17 cellular contexts compared by ENCODE assay signal in the genomic region with DNA sequence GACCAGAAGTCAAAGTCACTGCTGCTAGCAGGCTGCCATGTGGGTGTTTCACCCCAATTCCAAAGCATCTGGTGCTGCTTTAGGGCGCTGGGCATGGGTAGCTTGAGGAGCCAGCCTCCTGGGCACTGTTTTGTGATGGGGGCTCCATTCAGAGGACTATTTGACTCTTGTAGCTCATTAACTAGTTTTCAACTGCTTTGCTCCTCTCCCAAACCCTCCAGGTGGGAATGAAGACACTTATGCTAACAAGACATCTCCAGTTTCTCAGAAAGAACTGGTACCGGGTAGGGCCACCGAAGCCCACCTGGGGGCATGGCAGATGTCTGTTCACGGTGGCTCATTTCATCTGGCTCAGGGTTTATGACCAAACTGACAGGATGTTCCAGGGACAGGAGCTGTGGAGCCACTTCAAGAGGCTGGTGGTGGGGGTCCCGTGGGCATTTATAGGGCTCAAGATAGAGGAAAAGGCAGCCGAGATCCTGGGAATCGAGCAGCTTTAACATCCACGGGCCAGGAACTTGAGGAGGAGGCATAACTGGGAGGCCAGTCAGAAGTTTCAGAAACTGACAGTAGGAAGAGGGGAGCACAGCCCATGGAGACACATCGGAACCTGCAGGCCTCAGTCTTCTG. TPM values are rescaled to one million over a fixed set of nuclear protein-coding genes. Genes with fewer than 3 reads are reported as not detected.
DNase-seq lines count a peak whose midpoint lies in the region; ATAC-seq, FAIRE-seq and TF ChIP-seq lines count a peak whose summit lies in the region.
"Had no signal": no experiment of that assay in that cellular context is flagged by ENCODE, and none has a peak within 500 bp of the region (broad histone marks: within the 10 kb centered on the region; RNA-seq: fewer than 3 reads in every experiment).

No MANE protein-coding gene starts in this region.

- intact Hi-C loops in cardiac septum (cut with DNase I) = no loop called here
- intact Hi-C loops in pancreas (cut with DNase I) = loop anchor here in 1 of 3 donors (5.0 kb wide), 1 partner anchor 34 kb away; no protein-coding TSS in a partner anchor
- intact Hi-C loops in aorta (cut with DNase I) = no loop called here

- TF ChIP-seq POLR2A in gastroesophageal sphincter (IDR thresholded peaks at IDR 0.05) = no peak

- H3K36me3 ChIP-seq in cardiac muscle cell (peaks cover 47% of the 10 kb centered on the region), gastroesophageal sphincter (peaks cover 5 to 86% of the 10 kb centered on the region in 2 donors), pancreas (peaks cover 0 to 59% (median 22%) of the 10 kb centered on the region in 3 donors), aorta (ENCODE audit: control insufficient read depth in 1 of 2, insufficient read depth in 2 of 2, low read length in 1 of 2) (peaks cover 6 to 23% of the 10 kb centered on the region in 2 donors)

- TF ChIP-seq CTCF in cardiac muscle cell (IDR thresholded peaks at IDR 0.05; ENCODE audit: low read depth, low read length) (no peak), gastroesophageal sphincter (IDR thresholded peaks at IDR 0.05) (no peak), pancreas (IDR thresholded peaks at IDR 0.05) (no peak)

- H3K4me3 ChIP-seq in cardiac muscle cell (no peak overlapping the region), gastroesophageal sphincter (no peak overlapping the region), pancreas (no peak overlapping the region), aorta (ENCODE audit: low read length in 2 of 2) (no peak overlapping the region)

- H3K9me3 ChIP-seq in cardiac muscle cell (ENCODE audit: low read depth) (no peaks in the 10 kb centered on the region), gastroesophageal sphincter (no peaks in the 10 kb centered on the region), pancreas (no peaks in the 10 kb centered on the region), aorta (ENCODE audit: control insufficient read depth, low read length) (no peaks in the 10 kb centered on the region)

- ATAC-seq in gastroesophageal sphincter (no peak), pancreas (no peak), aorta (ENCODE audit: low FRiP score) (no peak), HG02798 (IDR thresholded peaks at IDR 0.05; ENCODE audit: poor library complexity, unreplicated experiment) (no peak), HG03432 (IDR thresholded peaks at IDR 0.05; ENCODE audit: unreplicated experiment) (no peak), HG03196 (IDR thresholded peaks at IDR 0.05; ENCODE audit: unreplicated experiment) (no peak)

- H3K27ac ChIP-seq in cardiac muscle cell (peak overlapping the region; percentile 99), gastroesophageal sphincter (peak overlapping the region; percentile 58 to 100 (median 99)), pancreas (peak overlapping the region; percentile 23 to 77 (median 34)), aorta (ENCODE audit: low read depth in 1 of 2, low read length in 2 of 2) (peak overlapping the region in 1 of 2 donors; percentile 78)

- H3K27me3 ChIP-seq in cardiac muscle cell (no peaks in the 10 kb centered on the region), gastroesophageal sphincter (no peaks in the 10 kb centered on the region), pancreas (no peaks in the 10 kb centered on the region), aorta (ENCODE audit: control insufficient read depth in 1 of 2, insufficient read depth in 2 of 2, low read length in 1 of 2) (no peaks in the 10 kb centered on the region)

- no peak for TF ChIP-seq EP300 in gastroesophageal sphincter (IDR thresholded peaks at IDR 0.05)

- 67 to 100% methylated on average over 1 to 2 of the region's 9 CpGs for WGBS in gastroesophageal sphincter (ENCODE audit: low coverage in 1 of 2), 2 donors
- WGBS in pancreas, 2 donors = 87 to 89% methylated on average over 9 of the region's 9 CpGs
- WGBS in aorta, 2 donors = 80 to 84% methylated on average over 9 of the region's 9 CpGs

- DNase-seq in cardiac muscle cell (ENCODE audit: low read depth in 1 of 2, low spot score in 1 of 2) = no peak
- no peak for DNase-seq in cardiac septum (ENCODE audit: low spot score)
- peak in 2 of 6 donors; percentile 9 to 27 for DNase-seq in pancreas
- peak; percentile 10 to 57 for DNase-seq in aorta
- DNase-seq: activated CD4-positive, alpha-beta T cell treated with anti-CD3 and anti-CD28 coated beads, Interleukin-2, amount 50 U/mL, for 1 hour; activated gamma-delta T cell treated with Interleukin-2 at 50 U/mL for 16 hours; cortex of kidney; DND-41; midbrain; NCI-H1092 treated with DMSO at 0.1 percent for 48 hours; NCI-H82; stimulated activated CD4-positive, alpha-beta T cell treated with anti-CD3 and anti-CD28 coated beads, Interleukin-12 subunit alpha, Interleukin-12 subunit beta, amount 100 ng/mL, for 4 hours; stimulated activated CD8-positive, alpha-beta memory T cell treated with anti-CD3 and anti-CD28 coated beads, Interleukin-4, amount 100 ng/mL, for 48 hours had no signal

- peaks cover 21% of the 10 kb centered on the region for H3K4me1 ChIP-seq in cardiac muscle cell (ENCODE audit: low read depth)
- H3K4me1 ChIP-seq in gastroesophageal sphincter = peaks cover 19 to 96% (median 56%) of the 10 kb centered on the region in 3 donors
- peaks cover 36 to 51% (median 42%) of the 10 kb centered on the region in 3 donors for H3K4me1 ChIP-seq in pancreas
- H3K4me1 ChIP-seq in aorta (ENCODE audit: control insufficient read depth in 1 of 2, insufficient read depth in 2 of 2, low read length in 2 of 2) = peaks cover 0 to 6% of the 10 kb centered on the region in 2 donors

- FAIRE-seq in pancreas (lab: Jason Lieb, UNC) = no peak

RNA-seq across cellular contexts. Expression of gene AMOTL2, which starts 17.7 kb away (rescaled TPM):
- total RNA-seq in cardiac muscle cell = 64.2 and 103 TPM in 2 replicates
- 26.7 and 32.1 TPM in 2 replicates for polyA plus RNA-seq in cardiac muscle cell
- 64.6 TPM for total RNA-seq in cardiac septum
- total RNA-seq in gastroesophageal sphincter = 100 to 1,000 TPM in 3 of 4 donors, 10 to 100 TPM in 1; 93.2 to 226 (median 153) TPM
- 10 to 100 TPM; 25.3 to 35.7 (median 32.4) TPM for total RNA-seq in pancreas
- polyA plus RNA-seq in pancreas = 10 to 100 TPM; 11.9 to 17.9 TPM
- 100 to 1,000 TPM in 1 of 2 donors, 10 to 100 TPM in 1; 82.1 to 118 TPM for total RNA-seq in aorta
- 10 to 100 TPM; 12.4 to 29.3 TPM for polyA plus RNA-seq in aorta

Comparison
In these comparisons a context has a peak if more than half of its experiments do, and no peak if none do; other contexts are left out.
1. DNase-seq: peak in aorta (2 of 2); none in cardiac muscle cell (0 of 2) and cardiac septum (single experiment).